1 cellular context compared by ENCODE assay signal in genomic region chr16:61730997-61731396, GRCh38.
TF ChIP-seq lines count a peak whose summit lies in the region.

No MANE protein-coding gene starts in this region.

TF ChIP-seq in GM23338, 12 proteins besides CTCF, POLR2A, EP300 and RAD21 (continued from another document):
- TF ChIP-seq ZNF462 (CRISPR knock-in tag; IDR thresholded peaks at IDR 0.05) = no peak
- TF ChIP-seq STAT1 (IDR thresholded peaks at IDR 0.05; ENCODE audit: unreplicated experiment) = no peak
